In the genomic region with DNA sequence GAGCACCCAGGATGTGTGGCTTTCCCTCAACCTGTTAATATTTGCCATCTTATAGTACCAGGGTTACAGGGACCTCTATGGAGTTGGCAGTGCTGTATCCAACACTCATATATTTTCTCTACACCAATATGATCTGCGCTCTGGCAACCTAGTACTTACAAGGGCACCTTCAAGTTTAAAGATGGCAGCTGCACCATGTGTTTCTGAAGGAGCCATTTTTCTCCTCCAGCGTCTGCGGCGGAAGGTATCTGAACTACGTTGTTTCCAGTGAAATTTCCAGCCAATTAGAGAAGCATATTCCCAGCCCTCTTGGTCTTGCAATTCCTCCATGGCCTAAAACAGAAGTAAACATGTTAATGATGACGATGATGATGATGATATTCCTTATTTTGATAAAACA, we compare ENCODE assay signal across 31 cellular contexts.
"Had no signal": no experiment of that assay in that cellular context is flagged by ENCODE, and none has a peak within 500 bp of the region (broad histone marks: within the 10 kb centered on the region; RNA-seq: fewer than 3 reads in every experiment).

No MANE protein-coding gene starts in this region.

- H3K9me3 ChIP-seq: left lung, lower lobe of right lung, neutrophil, right atrium auricular region, stomach, testis, thyroid gland, transverse colon, upper lobe of right lung had no signal

- H3K4me2 ChIP-seq: neural progenitor cell had no signal

- DNase-seq: hypothalamus; immature natural killer cell; kidney; left colon; left lung; lower lobe of right lung; mammary epithelial cell; mesenchymal stem cell; naive B cell; natural killer cell; nephron progenitor cell; occipital lobe; stimulated activated CD4-positive, alpha-beta T cell treated with anti-CD3 and anti-CD28 coated beads, Interleukin-12 subunit alpha, Interleukin-12 subunit beta, amount 100 ng/mL, for 4 hours; stimulated activated CD4-positive, alpha-beta T cell treated with anti-CD3 and anti-CD28 coated beads, Interleukin-15, amount 100 ng/mL, for 24 hours; stimulated activated CD4-positive, alpha-beta T cell treated with anti-CD3 and anti-CD28 coated beads, Interleukin-2, amount 100 ng/mL, for 24 hours; stimulated activated CD4-positive, alpha-beta T cell treated with anti-CD3 and anti-CD28 coated beads, Interleukin-4, amount 100 ng/mL, for 1 hour; stimulated activated naive B cell treated with anti-CD40 and anti-IgM and Interleukin-4, amounts not matched to agents 10 μg/mL and 1 μg/mL and 100 μg/mL, for 72 hours; stimulated activated naive CD8-positive, alpha-beta T cell treated with anti-CD3 and anti-CD28 coated beads, Interleukin-15, Interleukin-2, amounts not matched to agents 100 U/mL and 50 U/mL, for 24 hours; stomach; testis; thyroid gland; transverse colon; upper lobe of right lung had no signal

- H3K4me3 ChIP-seq: left lung, lower lobe of right lung, neural progenitor cell, right atrium auricular region, skin epidermis, stomach, testis, thyroid gland, transverse colon, upper lobe of right lung had no signal

- H3K27me3 ChIP-seq: left lung, neural progenitor cell, right atrium auricular region, stomach, testis, thyroid gland, transverse colon, upper lobe of right lung had no signal

- H3K36me3 ChIP-seq: neural progenitor cell, neutrophil had no signal

- H3K79me2 ChIP-seq: parathyroid adenoma had no signal

- H3K27ac ChIP-seq: left lung, lower lobe of right lung, neural progenitor cell, neutrophil, parathyroid adenoma, right atrium auricular region, skin epidermis, stomach, testis, thyroid gland, transverse colon, upper lobe of right lung had no signal

- H2AFZ ChIP-seq: parathyroid adenoma had no signal

- FAIRE-seq: islet of Langerhans, kidney, urothelium cell line had no signal

- ATAC-seq: left colon; left lung; lower lobe of right lung; natural killer cell; sciatic nerve; stimulated activated naive B cell treated with anti-CD40 and anti-IgM and Interleukin-4, amounts not matched to agents 10 μg/mL and 1 μg/mL and 100 μg/mL, for 72 hours; stimulated activated naive CD8-positive, alpha-beta T cell treated with anti-CD3 and anti-CD28 coated beads, Interleukin-15, Interleukin-2, amounts not matched to agents 100 U/mL and 50 U/mL, for 24 hours; upper lobe of right lung had no signal

- H3K9ac ChIP-seq: neural progenitor cell, parathyroid adenoma had no signal

- H3K4me1 ChIP-seq: left lung, lower lobe of right lung, parathyroid adenoma, right atrium auricular region, stomach, testis, thyroid gland, transverse colon, upper lobe of right lung had no signal
